Comparison of ENCODE assay signal across 9 cellular contexts in genomic region chr5:160420331-160420610, GRCh38. TPM values are rescaled to one million over a fixed set of nuclear protein-coding genes. Genes with fewer than 3 reads are reported as not detected.
DNase-seq lines count a peak whose midpoint lies in the region; ATAC-seq and TF ChIP-seq lines count a peak whose summit lies in the region.
"Had no signal": no experiment of that assay in that cellular context is flagged by ENCODE, and none has a peak within 500 bp of the region (broad histone marks: within the 10 kb centered on the region; RNA-seq: fewer than 3 reads in every experiment).

No MANE protein-coding gene starts in this region.

- no peak overlapping the region for H3K4me3 ChIP-seq in CD4-positive, alpha-beta memory T cell (ENCODE audit: low read length in 2 of 2)
- H3K4me3 ChIP-seq in HL-60 (replicated peaks; ENCODE audit: insufficient read depth, low read length) = no peak overlapping the region

- POLR2A ChIA-PET in CD4-positive, alpha-beta memory T cell (lab: Charles Lee; ENCODE audit: partially characterized antibody) = interaction anchor here (1.2 to 4.1 kb wide), 3 partner anchors 19 to 53 kb away, joined by 4 to 32 read pairs (median 25); no protein-coding TSS in a partner anchor
- POLR2A ChIA-PET in naive thymus-derived CD8-positive, alpha-beta T cell (lab: Charles Lee) = interaction anchor here (2.3 kb wide), 1 partner anchor 19 kb away, joined by 15 read pairs; no protein-coding TSS in a partner anchor

- peaks cover 10 to 19% of the 10 kb centered on the region in 2 donors for H3K36me3 Mint-ChIP-seq in CD4-positive, alpha-beta memory T cell
- peaks cover 25% of the 10 kb centered on the region for H3K36me3 Mint-ChIP-seq in activated T-helper 1 cell treated with anti-CD3 and anti-CD28 coated beads, Interleukin-12 subunit alpha, Interleukin-12 subunit beta, Interleukin-2, Interleukin-4 antibody, amounts not matched to agents 30 ng/mL and 10 ng/mL and 1 ng/mL, durations not matched to agents 14 hours and 24 hours and 36 hours (ENCODE audit: low read depth)
- H3K36me3 Mint-ChIP-seq in naive thymus-derived CD8-positive, alpha-beta T cell = peaks cover 0 to 13% (median 4%) of the 10 kb centered on the region in 3 donors

- H3K27me3 Mint-ChIP-seq in CD4-positive, alpha-beta memory T cell = no peaks in the 10 kb centered on the region
- H3K27me3 Mint-ChIP-seq in activated T-helper 1 cell treated with anti-CD3 and anti-CD28 coated beads, Interleukin-12 subunit alpha, Interleukin-12 subunit beta, Interleukin-2, Interleukin-4 antibody, amounts not matched to agents 30 ng/mL and 10 ng/mL and 1 ng/mL, durations not matched to agents 14 hours and 24 hours and 36 hours (ENCODE audit: insufficient read depth) = no peaks in the 10 kb centered on the region
- H3K27me3 Mint-ChIP-seq in naive thymus-derived CD8-positive, alpha-beta T cell = no peaks in the 10 kb centered on the region

- no peaks in the 10 kb centered on the region for H3K27me3 ChIP-seq in CD4-positive, alpha-beta memory T cell (ENCODE audit: insufficient read depth, low read length)
- no peaks in the 10 kb centered on the region for H3K27me3 ChIP-seq in HL-60 (ENCODE audit: insufficient read depth, poor library complexity, severe bottlenecking)
- H3K27me3 ChIP-seq: pancreas had no signal

- ATAC-seq in naive thymus-derived CD8-positive, alpha-beta T cell = no peak
- ATAC-seq in HG03280 (IDR thresholded peaks at IDR 0.05; ENCODE audit: unreplicated experiment) = no peak
- ATAC-seq in GM18861 (IDR thresholded peaks at IDR 0.05; ENCODE audit: unreplicated experiment) = no peak

- H3K4me1 ChIP-seq in CD4-positive, alpha-beta memory T cell (ENCODE audit: insufficient read depth, low read length) = peaks cover 76% of the 10 kb centered on the region

- TF ChIP-seq CTCF in HL-60 (IDR thresholded peaks at IDR 0.05; ENCODE audit: insufficient read depth, low read length) = no peak

- peaks cover 1% of the 10 kb centered on the region for H3K36me3 ChIP-seq in CD4-positive, alpha-beta memory T cell (ENCODE audit: insufficient read depth, low read length)
- H3K36me3 ChIP-seq: pancreas had no signal

- peak overlapping the region; percentile 9 to 96 (median 61) for H3K4me3 Mint-ChIP-seq in CD4-positive, alpha-beta memory T cell
- peak overlapping the region; percentile 94 for H3K4me3 Mint-ChIP-seq in activated T-helper 1 cell treated with anti-CD3 and anti-CD28 coated beads, Interleukin-12 subunit alpha, Interleukin-12 subunit beta, Interleukin-2, Interleukin-4 antibody, amounts not matched to agents 30 ng/mL and 10 ng/mL and 1 ng/mL, durations not matched to agents 14 hours and 24 hours and 36 hours
- peak overlapping the region; percentile 80 to 99 (median 98) for H3K4me3 Mint-ChIP-seq in naive thymus-derived CD8-positive, alpha-beta T cell

- H3K27ac ChIP-seq in CD4-positive, alpha-beta memory T cell (ENCODE audit: low read depth, low read length) = no peak overlapping the region
- peak overlapping the region; percentile 84 for H3K27ac ChIP-seq in HL-60 (replicated peaks)

- H3K4me1 Mint-ChIP-seq in CD4-positive, alpha-beta memory T cell = peaks cover 59 to 94% (median 73%) of the 10 kb centered on the region in 4 donors
- H3K4me1 Mint-ChIP-seq in activated T-helper 1 cell treated with anti-CD3 and anti-CD28 coated beads, Interleukin-12 subunit alpha, Interleukin-12 subunit beta, Interleukin-2, Interleukin-4 antibody, amounts not matched to agents 30 ng/mL and 10 ng/mL and 1 ng/mL, durations not matched to agents 14 hours and 24 hours and 36 hours (ENCODE audit: low read depth) = peaks cover 85% of the 10 kb centered on the region
- H3K4me1 Mint-ChIP-seq in naive thymus-derived CD8-positive, alpha-beta T cell = peaks cover 30 to 85% (median 75%) of the 10 kb centered on the region in 4 donors

- peaks cover 0 to 2% (median 0%) of the 10 kb centered on the region in 8 donors for H3K9me3 Mint-ChIP-seq in CD4-positive, alpha-beta memory T cell
- no peaks in the 10 kb centered on the region for H3K9me3 Mint-ChIP-seq in activated T-helper 1 cell treated with anti-CD3 and anti-CD28 coated beads, Interleukin-12 subunit alpha, Interleukin-12 subunit beta, Interleukin-2, Interleukin-4 antibody, amounts not matched to agents 30 ng/mL and 10 ng/mL and 1 ng/mL, durations not matched to agents 14 hours and 24 hours and 36 hours
- H3K9me3 Mint-ChIP-seq in naive thymus-derived CD8-positive, alpha-beta T cell = no peaks in the 10 kb centered on the region

- no peak for DNase-seq in CD4-positive, alpha-beta memory T cell
- no peak for DNase-seq in HL-60 (ENCODE audit: low read depth in 1 of 2, low spot score in 1 of 2)
- DNase-seq in activated T-helper 1 cell treated with anti-CD3 and anti-CD28 coated beads, Interleukin-12 subunit alpha, Interleukin-12 subunit beta, Interleukin-2, Interleukin-4 antibody, amounts not matched to agents 30 ng/mL and 10 ng/mL and 1 ng/mL, durations not matched to agents 14 hours and 24 hours and 36 hours (ENCODE audit: low spot score) = no peak
- DNase-seq in naive thymus-derived CD8-positive, alpha-beta T cell = no peak
- DNase-seq in iPS-NIHi7 (ENCODE audit: extremely low spot score) = no peak
- no peak for DNase-seq in NCI-H1694 (lab: John Stamatoyannopoulos, UW)
- DNase-seq: pancreas had no signal

- H3K27ac Mint-ChIP-seq in CD4-positive, alpha-beta memory T cell = peak overlapping the region in 6 of 7 donors; percentile 83 to 99 (median 96)
- peak overlapping the region; percentile 95 for H3K27ac Mint-ChIP-seq in activated T-helper 1 cell treated with anti-CD3 and anti-CD28 coated beads, Interleukin-12 subunit alpha, Interleukin-12 subunit beta, Interleukin-2, Interleukin-4 antibody, amounts not matched to agents 30 ng/mL and 10 ng/mL and 1 ng/mL, durations not matched to agents 14 hours and 24 hours and 36 hours
- H3K27ac Mint-ChIP-seq in naive thymus-derived CD8-positive, alpha-beta T cell = peak overlapping the region in 5 of 10 donors; percentile 17 to 100 (median 54)

- no peaks in the 10 kb centered on the region for H3K9me3 ChIP-seq in CD4-positive, alpha-beta memory T cell (ENCODE audit: control insufficient read depth in 1 of 2, low read length in 2 of 2)
- H3K9me3 ChIP-seq: pancreas had no signal

- intact Hi-C loops in CD4-positive, alpha-beta memory T cell (cut with micrococcal nuclease) = loop anchor here (5.0 kb wide), 2 partner anchors 47 to 87 kb away; no protein-coding TSS in a partner anchor
- intact Hi-C loops in activated T-helper 1 cell treated with anti-CD3 and anti-CD28 coated beads, Interleukin-12 subunit alpha, Interleukin-12 subunit beta, Interleukin-2, Interleukin-4 antibody, amounts not matched to agents 30 ng/mL and 10 ng/mL and 1 ng/mL, durations not matched to agents 14 hours and 24 hours and 36 hours (cut with micrococcal nuclease) = loop anchor here (5.0 kb wide), 1 partner anchor 1213 kb away; the partner anchor contains the start of gene RNF145

- CTCF ChIA-PET in CD4-positive, alpha-beta memory T cell (lab: Charles Lee; ENCODE audit: partially characterized antibody) = interaction anchor here (16.2 kb wide), 1 partner anchor 20 kb away, joined by 239 read pairs; no protein-coding TSS in a partner anchor

RNA-seq across cellular contexts. Expression of gene PTTG1, which starts 1.4 kb away (rescaled TPM):
- total RNA-seq in CD4-positive, alpha-beta memory T cell = 10 to 100 TPM in 1 of 2 experiments, 1 to 10 TPM in 1; 9.2 to 11.7 TPM
- polyA plus RNA-seq in CD4-positive, alpha-beta memory T cell = 10 to 100 TPM; 19.9 to 20.2 TPM
- total RNA-seq in activated T-helper 1 cell treated with anti-CD3 and anti-CD28 coated beads, Interleukin-12 subunit alpha, Interleukin-12 subunit beta, Interleukin-2, Interleukin-4 antibody, amounts not matched to agents 30 ng/mL and 10 ng/mL and 1 ng/mL, durations not matched to agents 14 hours and 24 hours and 36 hours = 69.9 and 75.5 TPM in 2 replicates
- total RNA-seq in naive thymus-derived CD8-positive, alpha-beta T cell = 1 to 10 TPM; 2.7 to 4.2 TPM
- 10 to 100 TPM in 1 of 3 donors, 1 to 10 TPM in 2; 7.1 to 18.9 (median 8.9) TPM for polyA plus RNA-seq in naive thymus-derived CD8-positive, alpha-beta T cell

RNA-seq across cellular contexts. Expression of gene SLU7, which starts 1.4 kb away (rescaled TPM):
- total RNA-seq in CD4-positive, alpha-beta memory T cell = 10 to 100 TPM; 86.8 to 93.9 TPM
- 10 to 100 TPM; 50.8 to 88.4 TPM for polyA plus RNA-seq in CD4-positive, alpha-beta memory T cell
- 37.4 and 47.4 TPM in 2 replicates for total RNA-seq in activated T-helper 1 cell treated with anti-CD3 and anti-CD28 coated beads, Interleukin-12 subunit alpha, Interleukin-12 subunit beta, Interleukin-2, Interleukin-4 antibody, amounts not matched to agents 30 ng/mL and 10 ng/mL and 1 ng/mL, durations not matched to agents 14 hours and 24 hours and 36 hours
- total RNA-seq in naive thymus-derived CD8-positive, alpha-beta T cell = 10 to 100 TPM; 94.2 to 95.0 TPM
- 10 to 100 TPM; 70.5 to 79.8 (median 71.1) TPM for polyA plus RNA-seq in naive thymus-derived CD8-positive, alpha-beta T cell

RNA-seq across cellular contexts. Expression of gene FAM200C, which starts 20.4 kb away (rescaled TPM):
- total RNA-seq in CD4-positive, alpha-beta memory T cell = 1 to 10 TPM in 1 of 2 experiments, under 1 TPM in 1; 0.84 to 1.1 TPM
- under 1 TPM; 0.08 to 0.14 TPM for polyA plus RNA-seq in CD4-positive, alpha-beta memory T cell
- 0.65 and 0.98 TPM in 2 replicates for total RNA-seq in activated T-helper 1 cell treated with anti-CD3 and anti-CD28 coated beads, Interleukin-12 subunit alpha, Interleukin-12 subunit beta, Interleukin-2, Interleukin-4 antibody, amounts not matched to agents 30 ng/mL and 10 ng/mL and 1 ng/mL, durations not matched to agents 14 hours and 24 hours and 36 hours
- total RNA-seq in naive thymus-derived CD8-positive, alpha-beta T cell = under 1 TPM; 0.47 to 0.49 TPM
- under 1 TPM; 0.15 to 0.47 (median 0.24) TPM for polyA plus RNA-seq in naive thymus-derived CD8-positive, alpha-beta T cell

RNA-seq across cellular contexts. Expression of gene C1QTNF2, which starts 49.8 kb away (rescaled TPM):
- total RNA-seq in CD4-positive, alpha-beta memory T cell = not detected
- not detected for polyA plus RNA-seq in CD4-positive, alpha-beta memory T cell
- total RNA-seq in activated T-helper 1 cell treated with anti-CD3 and anti-CD28 coated beads, Interleukin-12 subunit alpha, Interleukin-12 subunit beta, Interleukin-2, Interleukin-4 antibody, amounts not matched to agents 30 ng/mL and 10 ng/mL and 1 ng/mL, durations not matched to agents 14 hours and 24 hours and 36 hours = not detected in 2 replicates
- total RNA-seq in naive thymus-derived CD8-positive, alpha-beta T cell = not detected
- polyA plus RNA-seq in naive thymus-derived CD8-positive, alpha-beta T cell = not detected
